26 cellular contexts compared by ENCODE assay signal in the genomic region with DNA sequence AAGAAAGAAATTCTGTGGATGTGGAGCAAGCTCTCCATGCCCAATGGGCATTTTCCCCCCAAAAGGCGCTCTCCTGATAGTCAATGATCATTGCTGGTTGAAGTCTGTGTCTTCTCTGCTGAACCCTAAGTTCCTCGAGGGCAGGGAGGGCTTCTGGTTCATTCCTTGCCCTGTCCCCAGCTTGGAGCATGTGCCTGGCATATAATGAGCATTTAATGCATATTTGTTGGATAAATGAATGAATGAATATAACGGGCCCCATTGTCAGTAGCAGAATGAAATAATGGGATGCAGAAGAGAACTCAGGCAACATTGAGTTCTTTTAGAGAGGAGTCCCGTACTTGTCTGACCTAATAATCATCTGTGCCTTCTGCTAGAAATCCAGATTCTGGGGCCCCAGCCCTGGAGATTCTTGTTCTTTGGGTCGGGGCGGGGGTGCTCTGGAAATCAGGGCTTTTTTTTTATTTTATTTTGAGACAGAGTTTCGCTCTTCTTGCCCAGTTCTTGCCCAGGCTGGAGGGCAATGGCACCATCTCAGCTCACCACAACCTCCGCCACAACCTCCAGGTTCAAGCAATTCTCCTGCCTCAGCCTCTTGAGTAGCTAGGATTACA.
A peak's percentile ranks its signal among the peaks of the same experiment; 100 is the strongest.
DNase-seq lines count a peak whose midpoint lies in the region; ATAC-seq and TF ChIP-seq lines count a peak whose summit lies in the region.
"Had no signal": no experiment of that assay in that cellular context is flagged by ENCODE, and none has a peak within 500 bp of the region (broad histone marks: within the 10 kb centered on the region; RNA-seq: fewer than 3 reads in every experiment).

No MANE protein-coding gene starts in this region.

- H3K27me3 ChIP-seq in osteoblast (ENCODE audit: insufficient read depth, low read length) = peaks cover 8% of the 10 kb centered on the region

- no peak overlapping the region for H3K27ac ChIP-seq in osteoblast (ENCODE audit: low read depth, low read length)

- H2AFZ ChIP-seq in osteoblast (ENCODE audit: low read length) = no peak overlapping the region

- H3K4me1 ChIP-seq in osteoblast (ENCODE audit: insufficient read depth, low read length) = peaks cover 14% of the 10 kb centered on the region

- H4K20me1 ChIP-seq in osteoblast (ENCODE audit: insufficient read depth, low read length) = peaks cover 1% of the 10 kb centered on the region

- no peaks in the 10 kb centered on the region for H3K36me3 Mint-ChIP-seq in activated CD4-positive, alpha-beta T cell treated with anti-CD3 and anti-CD28 coated beads, Interleukin-2, amount 10 ng/mL, durations not matched to agents 7 days and 5 days (ENCODE audit: low read depth)
- H3K36me3 Mint-ChIP-seq in type B pancreatic cell (no peaks in the 10 kb centered on the region), Calu3 (ENCODE audit: insufficient read depth, unreplicated experiment) (no peaks in the 10 kb centered on the region)
- H3K36me3 Mint-ChIP-seq in T-helper 2 cell treated with Interferon-gamma antibody and Interleukin-4, amounts not matched to agents 5 μg/mL and 100 μg/mL, for 36 hours (ENCODE audit: low read depth) = no peaks in the 10 kb centered on the region
- H3K36me3 Mint-ChIP-seq: CD8-positive, alpha-beta T cell had no signal

- no peak overlapping the region for H3K27ac Mint-ChIP-seq in activated CD4-positive, alpha-beta T cell treated with anti-CD3 and anti-CD28 coated beads, Interleukin-2, amount 10 ng/mL, durations not matched to agents 7 days and 5 days
- H3K27ac Mint-ChIP-seq in type B pancreatic cell (no peak overlapping the region), Calu3 (ENCODE audit: unreplicated experiment) (no peak overlapping the region)
- no peak overlapping the region for H3K27ac Mint-ChIP-seq in T-helper 2 cell treated with Interferon-gamma antibody and Interleukin-4, amounts not matched to agents 5 μg/mL and 100 μg/mL, for 36 hours
- H3K27ac Mint-ChIP-seq: activated CD8-positive, alpha-beta T cell treated with anti-CD3 and anti-CD28 coated beads for 36 hours; CD8-positive, alpha-beta T cell had no signal

- intact Hi-C loops in Calu3 (cut with micrococcal nuclease; ENCODE audit: unreplicated experiment) = loop anchor here (5.0 kb wide), 1 partner anchor 97 kb away; the partner anchor contains the start of gene TSPAN18

- no peaks in the 10 kb centered on the region for H3K36me3 ChIP-seq in osteoblast (ENCODE audit: insufficient read depth, low read length)

- no peaks in the 10 kb centered on the region for H3K4me1 Mint-ChIP-seq in activated CD4-positive, alpha-beta T cell treated with anti-CD3 and anti-CD28 coated beads, Interleukin-2, amount 10 ng/mL, durations not matched to agents 7 days and 5 days
- H3K4me1 Mint-ChIP-seq in type B pancreatic cell (ENCODE audit: unreplicated experiment) = peaks cover 31% of the 10 kb centered on the region
- peaks cover 2% of the 10 kb centered on the region for H3K4me1 Mint-ChIP-seq in T-helper 2 cell treated with Interferon-gamma antibody and Interleukin-4, amounts not matched to agents 5 μg/mL and 100 μg/mL, for 36 hours (ENCODE audit: low read depth)
- no peaks in the 10 kb centered on the region for H3K4me1 Mint-ChIP-seq in Calu3 (ENCODE audit: low read depth, unreplicated experiment)

- no peaks in the 10 kb centered on the region for H3K79me2 ChIP-seq in osteoblast (ENCODE audit: insufficient read depth, low read length)

- CTCF ChIA-PET in activated CD4-positive, alpha-beta T cell treated with anti-CD3 and anti-CD28 coated beads, Interleukin-2, amount 10 ng/mL, durations not matched to agents 7 days and 5 days (lab: Charles Lee) = interaction anchor here (1.2 kb wide), 1 partner anchor 18 kb away, joined by 4 read pairs; no protein-coding TSS in a partner anchor
- CTCF ChIA-PET in Calu3 (lab: Charles Lee) = no interaction called here

- H3K9me3 ChIP-seq in osteoblast (ENCODE audit: low read depth, low read length) = peaks cover 3% of the 10 kb centered on the region

- peak; percentile 0 for DNase-seq in activated CD4-positive, alpha-beta T cell treated with anti-CD3 and anti-CD28 coated beads, Interleukin-2, amount 10 ng/mL, durations not matched to agents 7 days and 5 days
- DNase-seq in activated CD4-positive, alpha-beta T cell treated with anti-CD3 and anti-CD28 coated beads for 1 hour = no peak
- DNase-seq in globus pallidus (ENCODE audit: low spot score) (peak; percentile 86), osteoblast (ENCODE audit: insufficient read length, low spot score, missing footprints) (peak; percentile 34), type B pancreatic cell (ENCODE audit: extremely low spot score, unreplicated experiment) (peak; percentile 32), Calu3 (no peak)
- no peak for DNase-seq in T-helper 2 cell treated with Interferon-gamma antibody and Interleukin-4, amounts not matched to agents 5 μg/mL and 100 μg/mL, for 36 hours (ENCODE audit: low spot score)
- DNase-seq: activated B cell treated with CpG ODN at 0.5 μM for 24 hours; activated CD8-positive, alpha-beta T cell treated with anti-CD3 and anti-CD28 coated beads for 36 hours; central memory CD4-positive, alpha-beta T cell; DMS153; glutamatergic neuron; kidney glomerular epithelial cell; NCI-H1105 treated with DMSO at 0.1 percent for 48 hours; NCI-H2081; NCI-H226; SIG-M5; stimulated activated CD4-positive, alpha-beta T cell treated with anti-CD3 and anti-CD28 coated beads, Interleukin-4, amount 100 ng/mL, for 4 hours; stimulated activated naive B cell treated with anti-CD40 and anti-IgM and Interleukin-4, amounts not matched to agents 10 μg/mL and 1 μg/mL and 100 μg/mL, for 72 hours; SW 1271 had no signal

- H3K4me3 ChIP-seq in osteoblast (ENCODE audit: insufficient read depth, low read length) = no peak overlapping the region
- H3K4me3 ChIP-seq: K562, lung had no signal

- TF ChIP-seq CTCF in osteoblast (IDR thresholded peaks at IDR 0.05; ENCODE audit: extremely low read depth, low read depth, low read length) (no peak), type B pancreatic cell (conservative IDR thresholded peaks at IDR 0.05) (no peak), Calu3 (IDR thresholded peaks at IDR 0.05; ENCODE audit: unreplicated experiment) (no peak)

- H3K4me2 ChIP-seq in osteoblast (ENCODE audit: insufficient read depth, low read length) = no peak overlapping the region

- H3K9me3 Mint-ChIP-seq in activated CD4-positive, alpha-beta T cell treated with anti-CD3 and anti-CD28 coated beads, Interleukin-2, amount 10 ng/mL, durations not matched to agents 7 days and 5 days = no peaks in the 10 kb centered on the region
- H3K9me3 Mint-ChIP-seq in type B pancreatic cell (peaks cover 8% of the 10 kb centered on the region), Calu3 (ENCODE audit: low read depth, unreplicated experiment) (no peaks in the 10 kb centered on the region)
- no peaks in the 10 kb centered on the region for H3K9me3 Mint-ChIP-seq in T-helper 2 cell treated with Interferon-gamma antibody and Interleukin-4, amounts not matched to agents 5 μg/mL and 100 μg/mL, for 36 hours
- H3K9me3 Mint-ChIP-seq: CD8-positive, alpha-beta T cell had no signal

- peaks cover 4% of the 10 kb centered on the region for H3K27me3 Mint-ChIP-seq in activated CD4-positive, alpha-beta T cell treated with anti-CD3 and anti-CD28 coated beads, Interleukin-2, amount 10 ng/mL, durations not matched to agents 7 days and 5 days
- H3K27me3 Mint-ChIP-seq in type B pancreatic cell = no peaks in the 10 kb centered on the region
- H3K27me3 Mint-ChIP-seq in T-helper 2 cell treated with Interferon-gamma antibody and Interleukin-4, amounts not matched to agents 5 μg/mL and 100 μg/mL, for 36 hours (ENCODE audit: low read depth) = no peaks in the 10 kb centered on the region
- H3K27me3 Mint-ChIP-seq in Calu3 (ENCODE audit: unreplicated experiment) = peaks cover 80% of the 10 kb centered on the region

- no TSS peak for BruUV-seq in Calu3 (replicated peaks; lab: Mats Ljungman, UMichigan)

- no peak for ATAC-seq in GM21576 (IDR thresholded peaks at IDR 0.05; ENCODE audit: unreplicated experiment)
- ATAC-seq: activated CD8-positive, alpha-beta T cell treated with anti-CD3 and anti-CD28 coated beads for 36 hours; CD8-positive, alpha-beta T cell; K562; Panc1; stimulated activated naive B cell treated with anti-CD40 and anti-IgM and Interleukin-4, amounts not matched to agents 10 μg/mL and 1 μg/mL and 100 μg/mL, for 72 hours had no signal

- no peak overlapping the region for H3K4me3 Mint-ChIP-seq in activated CD4-positive, alpha-beta T cell treated with anti-CD3 and anti-CD28 coated beads, Interleukin-2, amount 10 ng/mL, durations not matched to agents 7 days and 5 days
- H3K4me3 Mint-ChIP-seq in type B pancreatic cell (no peak overlapping the region), Calu3 (ENCODE audit: low read depth, unreplicated experiment) (no peak overlapping the region)
- H3K4me3 Mint-ChIP-seq in T-helper 2 cell treated with Interferon-gamma antibody and Interleukin-4, amounts not matched to agents 5 μg/mL and 100 μg/mL, for 36 hours = no peak overlapping the region
- H3K4me3 Mint-ChIP-seq: activated B cell treated with CpG ODN at 0.5 μM for 24 hours; activated CD8-positive, alpha-beta T cell treated with anti-CD3 and anti-CD28 coated beads for 36 hours; CD8-positive, alpha-beta T cell; H9; stimulated activated naive B cell treated with anti-CD40 and anti-IgM and Interleukin-4, amounts not matched to agents 10 μg/mL and 1 μg/mL and 100 μg/mL, for 72 hours had no signal

- POLR2A ChIA-PET in activated CD4-positive, alpha-beta T cell treated with anti-CD3 and anti-CD28 coated beads, Interleukin-2, amount 10 ng/mL, durations not matched to agents 7 days and 5 days (lab: Charles Lee) = no interaction called here

Comparison
In these comparisons a context has a peak if more than half of its experiments do, and no peak if none do; other contexts are left out.
1. DNase-seq: peak in activated CD4-positive, alpha-beta T cell treated with anti-CD3 and anti-CD28 coated beads, Interleukin-2, amount 10 ng/mL, durations not matched to agents 7 days and 5 days (single experiment), globus pallidus (single experiment), osteoblast (single experiment) and type B pancreatic cell (single experiment); none in activated CD4-positive, alpha-beta T cell treated with anti-CD3 and anti-CD28 coated beads for 1 hour (single experiment), T-helper 2 cell treated with Interferon-gamma antibody and Interleukin-4, amounts not matched to agents 5 μg/mL and 100 μg/mL, for 36 hours (single experiment) and Calu3 (single experiment).